Comparison of ENCODE assay signal across 15 cellular contexts in the genomic region with DNA sequence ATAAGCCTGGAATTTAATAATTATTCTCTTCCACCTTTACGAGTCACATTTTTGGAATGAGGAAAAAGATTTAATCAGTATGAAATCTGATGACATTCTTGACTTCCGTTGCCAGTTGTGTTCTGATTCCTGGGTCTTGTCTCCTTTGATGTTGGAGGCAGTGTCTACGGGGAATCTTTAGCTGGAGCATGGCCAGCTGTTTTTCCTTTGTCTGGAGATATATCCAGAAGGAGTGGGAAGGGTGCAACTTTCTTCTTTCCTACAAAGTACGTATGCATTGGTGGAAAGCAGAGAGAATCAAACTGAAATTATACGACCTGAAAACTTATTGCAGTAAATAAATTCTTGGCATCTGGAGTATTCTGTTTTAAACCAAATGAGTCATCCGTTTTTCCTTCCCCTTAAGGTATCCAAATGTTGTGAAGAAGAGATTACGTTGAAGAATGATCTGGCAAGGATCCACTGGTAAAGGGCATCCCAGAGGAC. TPM values are rescaled to one million over a fixed set of nuclear protein-coding genes. Genes with fewer than 3 reads are reported as not detected.
DNase-seq lines count a peak whose midpoint lies in the region; ATAC-seq and TF ChIP-seq lines count a peak whose summit lies in the region.
"Had no signal": no experiment of that assay in that cellular context is flagged by ENCODE, and none has a peak within 500 bp of the region (broad histone marks: within the 10 kb centered on the region; RNA-seq: fewer than 3 reads in every experiment).

No MANE protein-coding gene starts in this region.

- intact Hi-C loops in sciatic nerve (cut with DNase I) = no loop called here

- ATAC-seq in foreskin keratinocyte (peak; percentile 65), sciatic nerve (peak; percentile 53), HG03469 (IDR thresholded peaks at IDR 0.05; ENCODE audit: unreplicated experiment) (no peak)
- ATAC-seq: activated CD8-positive, alpha-beta T cell treated with anti-CD3 and anti-CD28 coated beads, Interleukin-2, amount 10 ng/mL, durations not matched to agents 7 days and 5 days had no signal

- peaks cover 8% of the 10 kb centered on the region for H3K4me1 ChIP-seq in foreskin keratinocyte

- DNase-seq in H4 (ENCODE audit: low spot score) (peak; percentile 64), SW480 (ENCODE audit: low spot score) (peak; percentile 62), foreskin keratinocyte (peak; percentile 59 to 85), sciatic nerve (ENCODE audit: low spot score) (no peak), caudate nucleus (lab: John Stamatoyannopoulos, UW) (no peak)
- no peak for DNase-seq in activated naive CD4-positive, alpha-beta T cell treated with anti-CD3 and anti-CD28 coated beads, Interleukin-2, amount 50 U/mL, for 16 hours
- no peak for DNase-seq in stimulated activated CD4-positive, alpha-beta T cell treated with anti-CD3 and anti-CD28 coated beads, Interleukin-1b, Interleukin-23, amount 100 ng/mL, for 48 hours
- DNase-seq: activated CD8-positive, alpha-beta T cell treated with anti-CD3 and anti-CD28 coated beads, Interleukin-2, amount 10 ng/mL, durations not matched to agents 7 days and 5 days; CD4-positive, alpha-beta T cell; immature natural killer cell; NCI-H187; nephron progenitor cell; NK-92 treated with Interleukin-12 subunit alpha and Interleukin-12 subunit beta, amount 100 ng/mL, for 24 hours had no signal

- H3K27ac ChIP-seq in foreskin keratinocyte (no peak overlapping the region), caudate nucleus (ENCODE audit: low read depth, low read length) (no peak overlapping the region)

- TF ChIP-seq CTCF in foreskin keratinocyte (conservative IDR thresholded peaks at IDR 0.05) = no peak

- H3K27me3 ChIP-seq in foreskin keratinocyte = no peaks in the 10 kb centered on the region

RNA-seq across cellular contexts. Expression of a gene that starts 6.9 kb away (rescaled TPM):
- total RNA-seq in H4 (2014; rRNA removed; shearing (Covaris generic)) = 57.1 and 58.5 TPM in 2 replicates
- 1.7 and 2.4 TPM in 2 replicates for total RNA-seq in foreskin keratinocyte
- polyA plus RNA-seq in foreskin keratinocyte = 2.3 and 3.1 TPM in 2 replicates
- total RNA-seq in sciatic nerve = 26.3 TPM
- total RNA-seq: activated CD8-positive, alpha-beta T cell treated with anti-CD3 and anti-CD28 coated beads, Interleukin-2, amount 10 ng/mL, durations not matched to agents 7 days and 5 days; CD4-positive, alpha-beta T cell; T-helper 2 cell treated with Interferon-gamma antibody and Interleukin-4, amounts not matched to agents 100 ng/mL and 5 ng/mL, for 36 hours had no signal

RNA-seq across cellular contexts. Expression of a gene that starts 8.3 kb away (rescaled TPM):
- total RNA-seq in H4 (2014; rRNA removed; shearing (Covaris generic)) = not detected in 2 replicates
- total RNA-seq in foreskin keratinocyte (not detected in 2 replicates), sciatic nerve (not detected)
- polyA plus RNA-seq in foreskin keratinocyte = not detected in 2 replicates
- total RNA-seq: activated CD8-positive, alpha-beta T cell treated with anti-CD3 and anti-CD28 coated beads, Interleukin-2, amount 10 ng/mL, durations not matched to agents 7 days and 5 days; CD4-positive, alpha-beta T cell; T-helper 2 cell treated with Interferon-gamma antibody and Interleukin-4, amounts not matched to agents 100 ng/mL and 5 ng/mL, for 36 hours had no signal
- polyA plus RNA-seq: immature natural killer cell had no signal

RNA-seq across cellular contexts. Expression of a gene that starts 24.1 kb away (rescaled TPM):
- 16.0 and 18.0 TPM in 2 replicates for total RNA-seq in H4 (2014; rRNA removed; shearing (Covaris generic))
- 21.8 and 67.5 TPM in 2 replicates for total RNA-seq in foreskin keratinocyte
- polyA plus RNA-seq in foreskin keratinocyte = 19.3 and 71.3 TPM in 2 replicates
- total RNA-seq in sciatic nerve = 4.1 TPM
- total RNA-seq: activated CD8-positive, alpha-beta T cell treated with anti-CD3 and anti-CD28 coated beads, Interleukin-2, amount 10 ng/mL, durations not matched to agents 7 days and 5 days; CD4-positive, alpha-beta T cell; T-helper 2 cell treated with Interferon-gamma antibody and Interleukin-4, amounts not matched to agents 100 ng/mL and 5 ng/mL, for 36 hours had no signal
- polyA plus RNA-seq: immature natural killer cell had no signal

Comparison
In these comparisons a context has a peak if more than half of its experiments do, and no peak if none do; other contexts are left out.
1. DNase-seq: peak in H4 (single experiment), SW480 (single experiment) and foreskin keratinocyte (2 of 2); none in sciatic nerve (single experiment), activated naive CD4-positive, alpha-beta T cell treated with anti-CD3 and anti-CD28 coated beads, Interleukin-2, amount 50 U/mL, for 16 hours (single experiment), stimulated activated CD4-positive, alpha-beta T cell treated with anti-CD3 and anti-CD28 coated beads, Interleukin-1b, Interleukin-23, amount 100 ng/mL, for 48 hours (single experiment) and caudate nucleus (0 of 61).